In the genomic region with DNA sequence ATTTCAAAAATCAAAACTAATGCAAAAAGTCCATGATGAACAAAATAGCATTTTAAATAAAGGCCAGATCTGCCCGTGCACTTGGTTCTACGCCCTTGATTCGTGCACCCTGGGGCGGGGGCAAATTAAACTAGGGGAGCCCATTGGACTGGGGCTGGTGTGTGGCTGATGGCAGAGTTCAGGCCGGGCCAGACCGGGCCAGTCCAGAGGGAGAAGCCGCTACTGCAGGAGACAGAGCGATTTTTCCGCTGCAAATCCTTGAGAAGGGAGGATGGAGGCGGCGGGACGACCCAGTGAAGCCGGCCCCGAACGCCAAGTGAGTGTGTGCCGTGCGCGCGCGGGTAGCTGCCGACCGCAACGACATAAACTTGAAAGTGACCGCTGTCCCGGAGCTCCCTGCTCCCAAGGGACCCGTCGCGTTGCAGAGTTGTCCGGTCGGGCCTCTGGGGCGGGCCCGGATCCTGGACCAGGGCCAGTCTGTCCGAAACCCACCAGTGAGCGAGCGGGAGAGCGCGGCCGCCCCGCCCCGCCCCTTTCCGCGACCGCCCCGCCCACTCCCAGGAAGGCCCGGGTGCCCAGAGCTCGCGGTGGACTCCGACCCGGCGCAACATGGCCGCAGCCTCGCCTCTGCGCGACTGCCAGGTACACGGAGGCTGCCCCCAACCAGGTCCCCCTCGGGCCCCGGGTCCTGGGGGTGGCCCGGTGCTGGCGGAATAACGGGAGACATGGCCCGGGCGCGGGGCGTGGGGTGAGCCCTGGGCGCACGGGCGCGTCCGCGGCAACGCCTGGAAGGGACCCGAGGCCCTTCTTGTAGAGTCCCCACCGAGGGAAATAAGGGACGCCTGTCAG, we compare ENCODE assay signal across 1 cellular context.
TF ChIP-seq lines count a peak whose summit lies in the region.

Gene TTC38 (plus strand): TSS at position 578 of the 849 bp plus-strand sequence. CDS start 32 bp downstream, at position 610.

TF ChIP-seq in HepG2, 621 proteins besides CTCF, POLR2A, EP300 and RAD21 (continued from another document and continues in another):
- no peak; the same call in 1 of the 2 replicates for TF ChIP-seq ZNF343 (CRISPR knock-in tag; IDR thresholded peaks at IDR 0.05)
- TF ChIP-seq REPIN1 (CRISPR knock-in tag; IDR thresholded peaks at IDR 0.05; ENCODE audit: borderline replicate concordance, low read depth), result peak; percentile 45; the same call in 1 of the 2 replicates
- TF ChIP-seq ZNF556 (CRISPR knock-in tag; IDR thresholded peaks at IDR 0.05; ENCODE audit: borderline replicate concordance), result peak; percentile 61; the same call in 1 of the 2 replicates
- TF ChIP-seq XBP1 (CRISPR knock-in tag; IDR thresholded peaks at IDR 0.05), result no peak
- TF ChIP-seq SNRNP70 (IDR thresholded peaks at IDR 0.05; ENCODE audit: low read depth, low read length), result no peak
- no peak for TF ChIP-seq ZNF598 (CRISPR knock-in tag; IDR thresholded peaks at IDR 0.05; ENCODE audit: borderline replicate concordance)
- peak; percentile 63 for TF ChIP-seq ERF (CRISPR knock-in tag; IDR thresholded peaks at IDR 0.05)
- no peak for TF ChIP-seq MBD4 (IDR thresholded peaks at IDR 0.05; ENCODE audit: borderline replicate concordance, low read length)
- no peak for TF ChIP-seq ZNF747 (CRISPR knock-in tag; IDR thresholded peaks at IDR 0.05; ENCODE audit: borderline replicate concordance)
- peak; percentile 88 for TF ChIP-seq HNRNPLL (IDR thresholded peaks at IDR 0.05; ENCODE audit: low read depth, low read length, poor library complexity, severe bottlenecking)
- no peak for TF ChIP-seq ZNF710 (CRISPR knock-in tag; IDR thresholded peaks at IDR 0.05; ENCODE audit: borderline replicate concordance)
- TF ChIP-seq, protein P1, sequence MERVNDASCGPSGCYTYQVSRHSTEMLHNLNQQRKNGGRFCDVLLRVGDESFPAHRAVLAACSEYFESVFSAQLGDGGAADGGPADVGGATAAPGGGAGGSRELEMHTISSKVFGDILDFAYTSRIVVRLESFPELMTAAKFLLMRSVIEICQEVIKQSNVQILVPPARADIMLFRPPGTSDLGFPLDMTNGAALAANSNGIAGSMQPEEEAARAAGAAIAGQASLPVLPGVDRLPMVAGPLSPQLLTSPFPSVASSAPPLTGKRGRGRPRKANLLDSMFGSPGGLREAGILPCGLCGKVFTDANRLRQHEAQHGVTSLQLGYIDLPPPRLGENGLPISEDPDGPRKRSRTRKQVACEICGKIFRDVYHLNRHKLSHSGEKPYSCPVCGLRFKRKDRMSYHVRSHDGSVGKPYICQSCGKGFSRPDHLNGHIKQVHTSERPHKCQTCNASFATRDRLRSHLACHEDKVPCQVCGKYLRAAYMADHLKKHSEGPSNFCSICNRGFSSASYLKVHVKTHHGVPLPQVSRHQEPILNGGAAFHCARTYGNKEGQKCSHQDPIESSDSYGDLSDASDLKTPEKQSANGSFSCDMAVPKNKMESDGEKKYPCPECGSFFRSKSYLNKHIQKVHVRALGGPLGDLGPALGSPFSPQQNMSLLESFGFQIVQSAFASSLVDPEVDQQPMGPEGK (CRISPR knock-in tag; IDR thresholded peaks at IDR 0.05), result peak; percentile 63; the same call in 1 of the 2 replicates
- TF ChIP-seq FOXJ3 (CRISPR knock-in tag; IDR thresholded peaks at IDR 0.05; ENCODE audit: borderline replicate concordance), result 0 out of 2 replicates have a peak, but pooled peaks have one; percentile 45
- 0 out of 2 replicates have a peak, but pooled peaks have one; percentile 64 for TF ChIP-seq ZNF691 (CRISPR knock-in tag; IDR thresholded peaks at IDR 0.05; ENCODE audit: borderline replicate concordance, low read depth)
- TF ChIP-seq, protein P2, sequence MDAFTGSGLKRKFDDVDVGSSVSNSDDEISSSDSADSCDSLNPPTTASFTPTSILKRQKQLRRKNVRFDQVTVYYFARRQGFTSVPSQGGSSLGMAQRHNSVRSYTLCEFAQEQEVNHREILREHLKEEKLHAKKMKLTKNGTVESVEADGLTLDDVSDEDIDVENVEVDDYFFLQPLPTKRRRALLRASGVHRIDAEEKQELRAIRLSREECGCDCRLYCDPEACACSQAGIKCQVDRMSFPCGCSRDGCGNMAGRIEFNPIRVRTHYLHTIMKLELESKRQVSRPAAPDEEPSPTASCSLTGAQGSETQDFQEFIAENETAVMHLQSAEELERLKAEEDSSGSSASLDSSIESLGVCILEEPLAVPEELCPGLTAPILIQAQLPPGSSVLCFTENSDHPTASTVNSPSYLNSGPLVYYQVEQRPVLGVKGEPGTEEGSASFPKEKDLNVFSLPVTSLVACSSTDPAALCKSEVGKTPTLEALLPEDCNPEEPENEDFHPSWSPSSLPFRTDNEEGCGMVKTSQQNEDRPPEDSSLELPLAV (CRISPR knock-in tag; conservative IDR thresholded peaks at IDR 0.05; ENCODE audit: low read depth), result no peak
- peak; percentile 78; the same call in 1 of the 2 replicates for TF ChIP-seq HOXA9 (CRISPR knock-in tag; IDR thresholded peaks at IDR 0.05; ENCODE audit: borderline replicate concordance)
- TF ChIP-seq ZNF451 (CRISPR knock-in tag; IDR thresholded peaks at IDR 0.05), result no peak
- TF ChIP-seq ZFP41 (CRISPR knock-in tag; IDR thresholded peaks at IDR 0.05; ENCODE audit: borderline replicate concordance), result no peak
- peak; percentile 29; the same call in 1 of the 2 replicates for TF ChIP-seq HES4 (CRISPR knock-in tag; IDR thresholded peaks at IDR 0.05; ENCODE audit: borderline replicate concordance)
- peak; percentile 4; the same call in 1 of the 2 replicates for TF ChIP-seq ZNF766 (CRISPR knock-in tag; IDR thresholded peaks at IDR 0.05; ENCODE audit: borderline replicate concordance)
- TF ChIP-seq ZNF17 (CRISPR knock-in tag; IDR thresholded peaks at IDR 0.05), result no peak
- TF ChIP-seq ZBTB25 (CRISPR knock-in tag; IDR thresholded peaks at IDR 0.05), result peak; percentile 36; the same call in 1 of the 2 replicates
- no peak for TF ChIP-seq ZBTB40 (IDR thresholded peaks at IDR 0.05)
- TF ChIP-seq ZBTB40 (CRISPR knock-in tag; IDR thresholded peaks at IDR 0.05), result peak; percentile 40; the same call in 1 of the 2 replicates
- TF ChIP-seq, protein P3, sequence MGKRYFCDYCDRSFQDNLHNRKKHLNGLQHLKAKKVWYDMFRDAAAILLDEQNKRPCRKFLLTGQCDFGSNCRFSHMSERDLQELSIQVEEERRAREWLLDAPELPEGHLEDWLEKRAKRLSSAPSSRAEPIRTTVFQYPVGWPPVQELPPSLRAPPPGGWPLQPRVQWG (CRISPR knock-in tag; IDR thresholded peaks at IDR 0.05; ENCODE audit: borderline replicate concordance, low read depth), result no peak
- no peak for TF ChIP-seq ZNF234 (CRISPR knock-in tag; conservative IDR thresholded peaks at IDR 0.05)
- TF ChIP-seq ZNF709 (CRISPR knock-in tag; IDR thresholded peaks at IDR 0.05), result no peak
- TF ChIP-seq ZNF431 (CRISPR knock-in tag; IDR thresholded peaks at IDR 0.05; ENCODE audit: borderline replicate concordance, low read depth), result peak; percentile 21; the same call in 1 of the 2 replicates
- TF ChIP-seq GTF3A (CRISPR knock-in tag; conservative IDR thresholded peaks at IDR 0.05), result no peak
- TF ChIP-seq SOX5 (CRISPR knock-in tag; IDR thresholded peaks at IDR 0.05; ENCODE audit: borderline replicate concordance), result 0 out of 2 replicates have a peak, but pooled peaks have one; percentile 24
- no peak for TF ChIP-seq CERS6 (CRISPR knock-in tag; IDR thresholded peaks at IDR 0.05)
- no peak for TF ChIP-seq ZNF652 (CRISPR knock-in tag; IDR thresholded peaks at IDR 0.05; ENCODE audit: borderline replicate concordance, low read depth)
- TF ChIP-seq, protein P4, sequence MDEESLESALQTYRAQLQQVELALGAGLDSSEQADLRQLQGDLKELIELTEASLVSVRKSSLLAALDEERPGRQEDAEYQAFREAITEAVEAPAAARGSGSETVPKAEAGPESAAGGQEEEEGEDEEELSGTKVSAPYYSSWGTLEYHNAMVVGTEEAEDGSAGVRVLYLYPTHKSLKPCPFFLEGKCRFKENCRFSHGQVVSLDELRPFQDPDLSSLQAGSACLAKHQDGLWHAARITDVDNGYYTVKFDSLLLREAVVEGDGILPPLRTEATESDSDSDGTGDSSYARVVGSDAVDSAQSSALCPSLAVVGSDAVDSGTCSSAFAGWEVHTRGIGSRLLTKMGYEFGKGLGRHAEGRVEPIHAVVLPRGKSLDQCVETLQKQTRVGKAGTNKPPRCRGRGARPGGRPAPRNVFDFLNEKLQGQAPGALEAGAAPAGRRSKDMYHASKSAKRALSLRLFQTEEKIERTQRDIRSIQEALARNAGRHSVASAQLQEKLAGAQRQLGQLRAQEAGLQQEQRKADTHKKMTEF (CRISPR knock-in tag; IDR thresholded peaks at IDR 0.05), result peak; percentile 78
